1 cellular context compared by ENCODE assay signal in the genomic region with DNA sequence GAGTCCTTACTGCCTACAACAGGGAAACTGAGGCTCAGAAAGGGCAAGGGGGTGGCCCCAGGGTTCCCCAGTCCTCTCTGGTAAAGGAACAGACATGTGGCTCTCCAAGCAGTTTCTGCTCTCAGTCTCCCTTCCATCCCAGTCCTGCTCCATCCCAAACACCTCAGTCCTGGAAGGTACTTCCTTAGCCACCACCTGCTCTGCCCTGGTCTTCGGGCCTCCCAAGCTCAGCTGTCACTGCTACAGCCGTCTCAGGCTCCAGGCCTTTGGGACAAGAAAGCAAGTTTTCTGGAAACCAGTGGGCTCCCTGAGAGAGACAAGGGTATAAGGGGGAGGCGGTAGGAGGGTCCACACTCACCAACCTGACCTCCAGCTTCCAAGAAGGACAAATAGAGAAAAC.
TF ChIP-seq lines count a peak whose summit lies in the region.

No MANE protein-coding gene starts in this region.

TF ChIP-seq in A549, 52 proteins besides CTCF, POLR2A, EP300 and RAD21:
- TF ChIP-seq, protein P1, sequence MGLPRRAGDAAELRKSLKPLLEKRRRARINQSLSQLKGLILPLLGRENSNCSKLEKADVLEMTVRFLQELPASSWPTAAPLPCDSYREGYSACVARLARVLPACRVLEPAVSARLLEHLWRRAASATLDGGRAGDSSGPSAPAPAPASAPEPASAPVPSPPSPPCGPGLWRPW (IDR thresholded peaks at IDR 0.05): no peak
- TF ChIP-seq, protein P2, sequence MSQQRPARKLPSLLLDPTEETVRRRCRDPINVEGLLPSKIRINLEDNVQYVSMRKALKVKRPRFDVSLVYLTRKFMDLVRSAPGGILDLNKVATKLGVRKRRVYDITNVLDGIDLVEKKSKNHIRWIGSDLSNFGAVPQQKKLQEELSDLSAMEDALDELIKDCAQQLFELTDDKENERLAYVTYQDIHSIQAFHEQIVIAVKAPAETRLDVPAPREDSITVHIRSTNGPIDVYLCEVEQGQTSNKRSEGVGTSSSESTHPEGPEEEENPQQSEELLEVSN (IDR thresholded peaks at IDR 0.05; ENCODE audit: borderline replicate concordance, low read depth): no peak
- TF ChIP-seq ZFP36 (IDR thresholded peaks at IDR 0.05; ENCODE audit: borderline replicate concordance, partially characterized antibody) (no peak), RCOR1 (IDR thresholded peaks at IDR 0.05; ENCODE audit: low read depth, low read length) (no peak), MAFK (IDR thresholded peaks at IDR 0.05; ENCODE audit: partially characterized antibody) (no peak)
- TF ChIP-seq, protein P3, sequence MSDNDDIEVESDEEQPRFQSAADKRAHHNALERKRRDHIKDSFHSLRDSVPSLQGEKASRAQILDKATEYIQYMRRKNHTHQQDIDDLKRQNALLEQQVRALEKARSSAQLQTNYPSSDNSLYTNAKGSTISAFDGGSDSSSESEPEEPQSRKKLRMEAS (IDR thresholded peaks at IDR 0.05): no peak
TF ChIP-seq in A549: peak in this region for 0.
